ENCODE assay signal across 20 cellular contexts in the genomic region with DNA sequence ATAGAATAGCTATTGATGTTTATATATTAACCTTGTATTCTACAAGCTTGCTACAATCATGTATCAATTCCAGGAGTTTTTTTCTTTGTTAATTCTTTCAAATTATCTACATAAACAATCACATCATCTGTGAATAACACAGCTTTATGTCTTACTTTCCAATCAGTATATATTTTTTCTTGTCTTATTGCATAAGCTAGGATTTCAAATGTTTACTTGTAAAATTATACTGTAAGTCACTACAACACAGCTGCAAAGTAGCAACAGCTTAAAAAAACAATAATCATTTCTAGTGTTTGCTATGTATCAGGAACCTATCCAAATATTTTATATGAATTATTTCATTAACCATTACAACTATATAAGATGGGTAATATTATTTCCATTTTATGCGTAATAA.
DNase-seq lines count a peak whose midpoint lies in the region; ATAC-seq, FAIRE-seq and TF ChIP-seq lines count a peak whose summit lies in the region.
"Had no signal": no experiment of that assay in that cellular context is flagged by ENCODE, and none has a peak within 500 bp of the region (broad histone marks: within the 10 kb centered on the region; RNA-seq: fewer than 3 reads in every experiment).

No MANE protein-coding gene starts in this region.

- H2BK120ac ChIP-seq in H1 (replicated peaks; ENCODE audit: low read depth, low read length), result no peak overlapping the region

- no TSS peak for BruUV-seq in HepG2 (replicated peaks; lab: Mats Ljungman, UMichigan)

- no peak overlapping the region for H2AK5ac ChIP-seq in H1 (ENCODE audit: low read depth, low read length)

- CTCF ChIA-PET in HepG2 (lab: Yijun Ruan, JAX; ENCODE audit: low intra/inter-chr PET ratio, low total read pairs) (no interaction called here), H1 (lab: Charles Lee; ENCODE audit: partially characterized antibody) (no interaction called here)

- no peak for FAIRE-seq in HepG2 (lab: Jason Lieb, UNC)
- FAIRE-seq in H1 (lab: Jason Lieb, UNC), result no peak
- FAIRE-seq: D721Med, G401.6, GM12891, GM19239 had no signal

- no peak overlapping the region for H3K27ac ChIP-seq in HepG2 (ENCODE audit: extremely low read length, insufficient read depth, low read length)
- H3K27ac ChIP-seq in right lobe of liver, result no peak overlapping the region
- no peak overlapping the region for H3K27ac ChIP-seq in H1 (ENCODE audit: low read depth, low read length)
- H3K27ac ChIP-seq: 22Rv1; A549; BLaER1 treated with 17β-estradiol and CSF1 and Interleukin-3, amounts not matched to agents 10 nM and 100 nM; C4-2B had no signal

- no peak overlapping the region for H2BK5ac ChIP-seq in H1 (ENCODE audit: low read depth, low read length)

- H4K20me1 ChIP-seq in HepG2 (ENCODE audit: insufficient read depth, low read length) (no peaks in the 10 kb centered on the region), H1 (replicated peaks in 1 of 2; ENCODE audit: control insufficient read depth in 1 of 2, insufficient read depth in 2 of 2, low read length in 2 of 2) (no peaks in the 10 kb centered on the region)
- H4K20me1 ChIP-seq: BLaER1 treated with 17β-estradiol and CSF1 and Interleukin-3, amounts not matched to agents 10 nM and 100 nM had no signal

- TF ChIP-seq CTCF in HepG2 (CRISPR knock-in tag; IDR thresholded peaks at IDR 0.05) (no peak), right lobe of liver (IDR thresholded peaks at IDR 0.05) (no peak), H1 (IDR thresholded peaks at IDR 0.05; ENCODE audit: control extremely low read depth in 1 of 3, insufficient read depth in 1 of 3, low read depth in 1 of 3, low read length in 3 of 3) (no peak)

- H3K9ac ChIP-seq in HepG2 (ENCODE audit: insufficient read depth, low read depth, low read length) (no peak overlapping the region), H1 (replicated peaks in 1 of 4; ENCODE audit: extremely low read depth in 1 of 4, low read depth in 3 of 4, low read length in 3 of 4) (no peak overlapping the region)
- H3K9ac ChIP-seq: BLaER1 treated with 17β-estradiol and CSF1 and Interleukin-3, amounts not matched to agents 10 nM and 100 nM had no signal

- no peak overlapping the region for H4K8ac ChIP-seq in H1 (ENCODE audit: extremely low read depth, insufficient read depth, low read length)

- H3K36me3 ChIP-seq in HepG2 (replicated peaks in 1 of 2; ENCODE audit: control insufficient read depth in 1 of 2, insufficient read depth in 2 of 2, low read length in 2 of 2), result no peaks in the 10 kb centered on the region
- no peaks in the 10 kb centered on the region for H3K36me3 ChIP-seq in right lobe of liver
- no peaks in the 10 kb centered on the region for H3K36me3 ChIP-seq in H1 (ENCODE audit: control insufficient read depth in 2 of 4, insufficient read depth in 4 of 4, low read length in 3 of 4)

- H4K5ac ChIP-seq in H1 (ENCODE audit: insufficient read length, low read depth, low read length), result no peak overlapping the region

- H3K79me2 ChIP-seq in HepG2 (ENCODE audit: insufficient read depth, low read length) (no peaks in the 10 kb centered on the region), H1 (ENCODE audit: control insufficient read depth in 1 of 2, insufficient read depth in 2 of 2, low read length in 2 of 2) (no peaks in the 10 kb centered on the region)

- H3K79me1 ChIP-seq in H1 (ENCODE audit: low read depth, low read length), result no peaks in the 10 kb centered on the region

- POLR2A ChIA-PET in HepG2 (lab: Yijun Ruan, JAX), result no interaction called here
- POLR2A ChIA-PET in H1 (lab: Charles Lee; ENCODE audit: partially characterized antibody), result no interaction called here

- no peak overlapping the region for H3K14ac ChIP-seq in H1 (ENCODE audit: insufficient read length)

- no peak overlapping the region for H4K91ac ChIP-seq in H1 (replicated peaks; ENCODE audit: insufficient read length, low read length)

- no peak overlapping the region for H2BK12ac ChIP-seq in H1 (ENCODE audit: low read depth, low read length)

- 43% methylated on average over 1 of the region's 1 CpG for WGBS in HepG2 (ENCODE audit: low lambda C conversion rate)
- WGBS in right lobe of liver (ENCODE audit: insufficient coverage, low coverage, low lambda C conversion rate, missing lambda C conversion rate), result 0% methylated on average over 1 of the region's 1 CpG
- WGBS in H1 (ENCODE audit: extremely low coverage in 1 of 2, insufficient coverage in 1 of 2, insufficient read length in 1 of 2, insufficient replicate concordance in 2 of 2, low coverage in 1 of 2, low lambda C conversion rate in 2 of 2, missing lambda C conversion rate in 1 of 2), 2 experiments, result 5% methylated on average over 1 of the region's 1 CpG; no CpG with 5 or more reads in 1 of the 2 experiments

- H2BK15ac ChIP-seq in H1 (ENCODE audit: low read length), result no peak overlapping the region

- H3K23me2 ChIP-seq in H1 (ENCODE audit: low read depth, low read length), result no peaks in the 10 kb centered on the region

- peaks cover 34% of the 10 kb centered on the region for H3K9me3 ChIP-seq in HepG2 (ENCODE audit: low read length)
- peaks cover 0 to 8% (median 0%) of the 10 kb centered on the region in 4 donors for H3K9me3 ChIP-seq in right lobe of liver
- H3K9me3 ChIP-seq in H1 (ENCODE audit: insufficient read depth in 2 of 2, low read depth in 1 of 2, low read length in 1 of 2), result peaks cover 0 to 8% of the 10 kb centered on the region in 2 experiments; a peak in 2 of 4 replicates

- H3K27me3 ChIP-seq in HepG2 (ENCODE audit: control insufficient read depth in 1 of 2, insufficient read depth in 2 of 2, low read length in 2 of 2) (no peaks in the 10 kb centered on the region), right lobe of liver (no peaks in the 10 kb centered on the region), H1 (replicated peaks in 1 of 4; ENCODE audit: control insufficient read depth in 3 of 4, extremely low read depth in 1 of 4, insufficient read depth in 3 of 4, low read length in 3 of 4) (no peaks in the 10 kb centered on the region)
- H3K27me3 ChIP-seq: BLaER1 treated with 17β-estradiol and CSF1 and Interleukin-3, amounts not matched to agents 10 nM and 100 nM had no signal

- no peak overlapping the region for H3K4me3 ChIP-seq in HepG2 (replicated peaks in 1 of 3; ENCODE audit: insufficient read depth in 1 of 3, low read depth in 2 of 3, low read length in 3 of 3)
- H3K4me3 ChIP-seq in right lobe of liver, result no peak overlapping the region
- no peak overlapping the region for H3K4me3 ChIP-seq in H1 (ENCODE audit: extremely low read depth in 1 of 4, insufficient read depth in 2 of 4, low read depth in 3 of 4, low read length in 4 of 4)
- H3K4me3 ChIP-seq: A549; BLaER1 treated with 17β-estradiol and CSF1 and Interleukin-3, amounts not matched to agents 10 nM and 100 nM had no signal

- intact Hi-C loops in HepG2 (cut with micrococcal nuclease; ENCODE audit: unreplicated experiment) (no loop called here), right lobe of liver (cut with DNase I) (no loop called here)

- no peak overlapping the region for H3K56ac ChIP-seq in H1 (replicated peaks; ENCODE audit: insufficient read length, low read depth, low read length)

- TF ChIP-seq EP300 in HepG2 (IDR thresholded peaks at IDR 0.05; ENCODE audit: low read depth in 2 of 2, low read length in 2 of 2) (no peak), HepG2 (CRISPR knock-in tag; IDR thresholded peaks at IDR 0.05; ENCODE audit: borderline replicate concordance) (no peak), H1 (IDR thresholded peaks at IDR 0.05; ENCODE audit: borderline replicate concordance in 1 of 2, low read depth in 2 of 2, low read length in 2 of 2) (no peak)

- no peak for DNase-seq in HepG2 (ENCODE audit: low spot score)
- no peak for DNase-seq in right lobe of liver
- no peak for DNase-seq in H1 (ENCODE audit: low read depth in 1 of 2, low spot score in 2 of 2)
- no peak for DNase-seq in glomerular visceral epithelial cell (ENCODE audit: extremely low spot score)
- DNase-seq: AML-193; Caco-2; Calu3; CD4-positive, alpha-beta T cell; CD8-positive, alpha-beta T cell; DMS79 treated with DMSO at 0.1 percent for 48 hours; GF-D8 had no signal

- H3K4ac ChIP-seq in H1 (replicated peaks; ENCODE audit: insufficient read length, low read depth, low read length), result no peak overlapping the region

- H3K4me1 ChIP-seq in HepG2 (ENCODE audit: insufficient read depth, low read length) (no peaks in the 10 kb centered on the region), right lobe of liver (no peaks in the 10 kb centered on the region), H1 (replicated peaks in 1 of 4; ENCODE audit: control insufficient read depth in 3 of 4, insufficient read depth in 4 of 4, low read length in 3 of 4) (no peaks in the 10 kb centered on the region)
- H3K4me1 ChIP-seq: A549; BLaER1 treated with 17β-estradiol and CSF1 and Interleukin-3, amounts not matched to agents 10 nM and 100 nM; Caco-2 had no signal

- TF ChIP-seq RAD21 in HepG2 (CRISPR knock-in tag; IDR thresholded peaks at IDR 0.05) (no peak), H1 (IDR thresholded peaks at IDR 0.05 in 1 of 2, conservative IDR thresholded peaks at IDR 0.05 in 1 of 2; ENCODE audit: low read depth in 2 of 2, low read length in 2 of 2) (no peak)

- H2AFZ ChIP-seq in HepG2 (ENCODE audit: low read length) (no peak overlapping the region), H1 (ENCODE audit: low read length) (no peak overlapping the region)

- H3K4me2 ChIP-seq in HepG2 (ENCODE audit: low read depth, low read length) (no peak overlapping the region), H1 (ENCODE audit: insufficient read depth in 1 of 2, low read depth in 2 of 2, low read length in 2 of 2) (no peak overlapping the region)
- H3K4me2 ChIP-seq: A549; BLaER1 treated with 17β-estradiol and CSF1 and Interleukin-3, amounts not matched to agents 10 nM and 100 nM had no signal

- no peak overlapping the region for H2BK20ac ChIP-seq in H1 (ENCODE audit: low read length)

- in situ Hi-C loops in HepG2 (cut with HindIII; ENCODE audit: extremely low pct_ligation_motif_present, low pct_unique_long_range_greater_than_20kb), result no loop called here

- no peak overlapping the region for H3K18ac ChIP-seq in H1 (ENCODE audit: extremely low read depth, low read length)

- H3K23ac ChIP-seq in H1 (ENCODE audit: insufficient read length), result no peak overlapping the region

- no peak for ATAC-seq in HepG2
- ATAC-seq in right lobe of liver, result no peak
- ATAC-seq in GM21786 (IDR thresholded peaks at IDR 0.05; ENCODE audit: unreplicated experiment), result no peak
- ATAC-seq: A549; CD8-positive, alpha-beta T cell had no signal

- no peak for TF ChIP-seq POLR2A in HepG2 (IDR thresholded peaks at IDR 0.05; ENCODE audit: insufficient read depth in 1 of 2, low read depth in 2 of 2, low read length in 2 of 2)
- no peak for TF ChIP-seq POLR2A in right lobe of liver (IDR thresholded peaks at IDR 0.05)
- TF ChIP-seq POLR2A in H1 (IDR thresholded peaks at IDR 0.05; ENCODE audit: control extremely low read depth in 1 of 2, low read depth in 2 of 2, low read length in 2 of 2), result no peak

TF ChIP-seq in HepG2, 621 proteins besides CTCF, POLR2A, EP300 and RAD21 (continues in another document):
- TF ChIP-seq ZNF547 (CRISPR knock-in tag; IDR thresholded peaks at IDR 0.05), result no peak
- TF ChIP-seq CHD4 (IDR thresholded peaks at IDR 0.05; ENCODE audit: borderline replicate concordance, low read length), result peak; percentile 68; the same call in 1 of the 2 replicates

TF ChIP-seq in H1, 55 proteins besides CTCF, POLR2A, EP300 and RAD21:
- no peak for TF ChIP-seq CHD2 (IDR thresholded peaks at IDR 0.05; ENCODE audit: low read length)
- TF ChIP-seq KDM1A (IDR thresholded peaks at IDR 0.05; ENCODE audit: borderline replicate concordance, low read length), result 0 out of 2 replicates have a peak, but pooled peaks have one; percentile 42

Comparison
In these comparisons a context has a peak if more than half of its experiments do, and no peak if none do; other contexts are left out.
1. Of the 41 proteins assayed by ChIP-seq in both HepG2 and H1: peak only in HepG2: none; only in H1: KDM1A; in both: none; in neither: 40.